In the genomic region with DNA sequence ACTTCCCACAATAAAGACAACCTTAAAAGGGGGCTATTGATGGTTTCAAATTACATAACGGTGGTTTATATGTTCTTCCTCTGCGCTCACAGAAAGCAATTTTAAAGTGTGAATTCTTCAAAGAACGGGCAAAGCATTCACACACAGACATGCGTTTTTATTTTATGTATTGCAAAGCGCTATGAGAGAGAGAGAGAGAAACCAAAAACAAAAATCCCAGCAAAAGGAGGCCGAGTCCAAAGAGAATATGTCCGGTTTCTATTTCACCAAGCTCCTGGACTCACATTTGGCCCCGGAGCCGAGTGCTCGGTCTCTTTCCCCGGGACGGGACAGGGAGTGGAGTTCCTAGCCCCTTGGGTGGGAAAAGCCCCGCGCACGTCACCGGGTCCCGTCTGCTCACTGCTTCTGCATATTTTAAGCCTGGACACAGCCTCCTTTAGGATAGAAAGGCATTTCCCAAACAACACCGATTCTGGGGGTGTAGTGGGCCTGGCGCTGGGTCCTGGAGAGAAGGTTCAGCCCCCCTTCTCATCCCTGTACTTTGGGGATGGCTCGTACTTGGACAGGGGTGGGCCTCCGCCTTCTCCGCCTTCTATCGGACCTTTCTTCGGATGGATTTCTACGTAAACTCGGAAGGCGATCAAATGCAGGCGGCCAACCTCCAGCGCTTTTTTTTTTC, we compare ENCODE assay signal across 9 cellular contexts. TPM values are rescaled to one million over a fixed set of nuclear protein-coding genes. Genes with fewer than 3 reads are reported as not detected.
DNase-seq lines count a peak whose midpoint lies in the region; ATAC-seq and TF ChIP-seq lines count a peak whose summit lies in the region.
"Had no signal": no experiment of that assay in that cellular context is flagged by ENCODE, and none has a peak within 500 bp of the region (broad histone marks: within the 10 kb centered on the region; RNA-seq: fewer than 3 reads in every experiment).

No MANE protein-coding gene starts in this region.

- H3K9me3 ChIP-seq in mucosa of stomach (ENCODE audit: control insufficient read depth, low read length), result no peaks in the 10 kb centered on the region

- TF ChIP-seq CTCF in coronary artery (IDR thresholded peaks at IDR 0.05), result no peak

- no peak overlapping the region for H3K27ac Mint-ChIP-seq in stimulated activated naive CD8-positive, alpha-beta T cell treated with anti-CD3 and anti-CD28 coated beads, Interleukin-15, Interleukin-2, amounts not matched to agents 100 ng/mL and 50 ng/mL, for 24 hours

- ATAC-seq in stimulated activated naive CD8-positive, alpha-beta T cell treated with anti-CD3 and anti-CD28 coated beads, Interleukin-15, Interleukin-2, amounts not matched to agents 100 U/mL and 50 U/mL, for 24 hours, result no peak
- ATAC-seq in GM18868 (IDR thresholded peaks at IDR 0.05; ENCODE audit: unreplicated experiment), result no peak

- peaks cover 44% of the 10 kb centered on the region for H3K4me1 Mint-ChIP-seq in stimulated activated naive CD8-positive, alpha-beta T cell treated with anti-CD3 and anti-CD28 coated beads, Interleukin-15, Interleukin-2, amounts not matched to agents 100 ng/mL and 50 ng/mL, for 24 hours (ENCODE audit: low read depth)

- no peaks in the 10 kb centered on the region for H3K9me3 Mint-ChIP-seq in stimulated activated naive CD8-positive, alpha-beta T cell treated with anti-CD3 and anti-CD28 coated beads, Interleukin-15, Interleukin-2, amounts not matched to agents 100 ng/mL and 50 ng/mL, for 24 hours

- no peaks in the 10 kb centered on the region for H3K36me3 ChIP-seq in mucosa of stomach (ENCODE audit: control insufficient read depth, insufficient read depth, low read length)
- no peaks in the 10 kb centered on the region for H3K36me3 ChIP-seq in urinary bladder (ENCODE audit: insufficient read depth)

- H3K27me3 Mint-ChIP-seq in stimulated activated naive CD8-positive, alpha-beta T cell treated with anti-CD3 and anti-CD28 coated beads, Interleukin-15, Interleukin-2, amounts not matched to agents 100 ng/mL and 50 ng/mL, for 24 hours, result peaks cover 82% of the 10 kb centered on the region

- H3K4me1 ChIP-seq in mucosa of stomach (ENCODE audit: control insufficient read depth, insufficient read depth, low read length) (peaks cover 32% of the 10 kb centered on the region), urinary bladder (ENCODE audit: insufficient read depth) (peaks cover 4% of the 10 kb centered on the region)

- DNase-seq in stimulated activated naive CD8-positive, alpha-beta T cell treated with anti-CD3 and anti-CD28 coated beads, Interleukin-15, Interleukin-2, amounts not matched to agents 100 U/mL and 50 U/mL, for 24 hours, result no peak
- no peak for DNase-seq in coronary artery (ENCODE audit: low spot score)
- DNase-seq in cerebellar cortex (ENCODE audit: low spot score), result no peak
- no peak for DNase-seq in NCI-H1105 (lab: John Stamatoyannopoulos, UW)
- DNase-seq: COR-L47 had no signal

- H3K27ac ChIP-seq in coronary artery (no peak overlapping the region), urinary bladder (ENCODE audit: low read depth) (no peak overlapping the region)

- no peaks in the 10 kb centered on the region for H3K36me3 Mint-ChIP-seq in stimulated activated naive CD8-positive, alpha-beta T cell treated with anti-CD3 and anti-CD28 coated beads, Interleukin-15, Interleukin-2, amounts not matched to agents 100 ng/mL and 50 ng/mL, for 24 hours (ENCODE audit: low read depth)

- H3K4me3 ChIP-seq in coronary artery, result peak overlapping the region; percentile 62
- H3K4me3 ChIP-seq in mucosa of stomach (ENCODE audit: low read length), result peak overlapping the region; percentile 26
- H3K4me3 ChIP-seq in urinary bladder (ENCODE audit: low read depth, low read length), result peak overlapping the region; percentile 6

- H3K27me3 ChIP-seq in mucosa of stomach (ENCODE audit: control insufficient read depth, insufficient read depth, low read length), result peaks cover 99% of the 10 kb centered on the region

- H3K9ac ChIP-seq in mucosa of stomach (ENCODE audit: low read length), result no peak overlapping the region

- WGBS in urinary bladder, result 3% methylated on average over 29 of the region's 29 CpGs

- H3K4me3 Mint-ChIP-seq in stimulated activated naive CD8-positive, alpha-beta T cell treated with anti-CD3 and anti-CD28 coated beads, Interleukin-15, Interleukin-2, amounts not matched to agents 100 ng/mL and 50 ng/mL, for 24 hours, result peak overlapping the region; percentile 32

RNA-seq across cellular contexts. Expression of a gene that starts 26.9 kb away (rescaled TPM):
- total RNA-seq in urinary bladder, result not detected
- not detected for polyA plus RNA-seq in urinary bladder

RNA-seq across cellular contexts. Expression of a gene that starts 32.3 kb away (rescaled TPM):
- not detected for total RNA-seq in urinary bladder
- not detected for polyA plus RNA-seq in urinary bladder

Comparison
In these comparisons a context has a peak if more than half of its experiments do, and no peak if none do; other contexts are left out.
1. H3K4me3 ChIP-seq: peak in every context shown above with its lines; median percentile 62 in coronary artery; 26 in mucosa of stomach; 6 in urinary bladder.